10 cellular contexts compared by ENCODE assay signal in the genomic region with DNA sequence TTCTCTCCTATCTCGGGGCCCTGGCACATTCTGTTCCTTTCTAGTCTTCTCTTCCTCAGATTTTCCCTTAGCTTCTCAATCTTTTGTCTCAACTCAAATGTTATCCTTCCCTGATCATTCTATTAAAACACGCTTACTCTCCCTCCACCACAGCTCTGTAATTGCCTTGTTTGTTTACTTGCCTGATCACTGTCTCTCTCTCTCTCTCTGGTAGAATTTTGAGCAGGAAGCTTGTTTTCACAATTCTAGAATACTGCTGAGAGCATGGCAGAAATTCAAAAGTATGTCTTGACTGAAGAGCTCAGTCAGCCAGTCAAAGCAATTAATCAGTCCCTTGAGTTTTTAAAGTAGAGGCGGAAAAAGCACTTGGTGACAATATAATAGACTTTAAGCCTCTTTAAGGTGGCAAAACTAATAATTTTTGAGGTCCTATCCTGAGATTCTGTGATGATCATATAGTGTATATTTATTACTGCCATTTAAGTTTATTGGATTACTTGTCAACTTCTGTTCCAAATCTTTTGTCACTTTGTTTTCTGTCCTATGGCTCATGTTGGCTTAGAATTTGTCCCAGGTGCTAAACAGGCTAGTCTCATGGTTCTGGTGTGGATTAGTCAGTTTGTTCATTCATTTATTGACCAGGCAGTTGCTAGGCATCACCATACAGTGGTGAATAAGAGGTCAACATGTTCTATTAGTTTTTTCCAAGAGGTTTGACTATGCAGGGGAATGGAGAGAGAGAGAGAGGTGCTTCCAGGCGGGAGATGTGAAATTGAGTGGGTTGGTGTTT. TPM values are rescaled to one million over a fixed set of nuclear protein-coding genes. Genes with fewer than 3 reads are reported as not detected.
DNase-seq lines count a peak whose midpoint lies in the region; ATAC-seq and TF ChIP-seq lines count a peak whose summit lies in the region.
"Had no signal": no experiment of that assay in that cellular context is flagged by ENCODE, and none has a peak within 500 bp of the region (broad histone marks: within the 10 kb centered on the region; RNA-seq: fewer than 3 reads in every experiment).

No MANE protein-coding gene starts in this region.

- peaks cover 30% of the 10 kb centered on the region for H3K4me1 Mint-ChIP-seq in T-helper 1 cell treated with Interleukin-12 subunit alpha and Interleukin-12 subunit beta and Interleukin-4 antibody, amounts not matched to agents 30 μg/mL and 1 μg/mL, for 36 hours (ENCODE audit: low read depth)
- peaks cover 39% of the 10 kb centered on the region for H3K4me1 Mint-ChIP-seq in activated B cell treated with CpG ODN at 0.5 μM for 24 hours

- 66 to 81% (median 71%) methylated on average over 4 of the region's 4 CpGs for WGBS in psoas muscle, 3 donors
- WGBS in tibial nerve, 2 donors = 66 to 68% methylated on average over 4 of the region's 4 CpGs
- WGBS in thyroid gland, 2 donors = 67 to 71% methylated on average over 4 of the region's 4 CpGs

- H3K4me3 ChIP-seq in fibroblast of mammary gland (ENCODE audit: control insufficient read depth, low read depth, low read length) (no peak overlapping the region), psoas muscle (peak overlapping the region; percentile 99), tibial nerve (no peak overlapping the region), thyroid gland (replicated peaks in 1 of 3) (no peak overlapping the region)

- H3K9me3 Mint-ChIP-seq in T-helper 1 cell treated with Interleukin-12 subunit alpha and Interleukin-12 subunit beta and Interleukin-4 antibody, amounts not matched to agents 30 μg/mL and 1 μg/mL, for 36 hours = no peaks in the 10 kb centered on the region
- no peaks in the 10 kb centered on the region for H3K9me3 Mint-ChIP-seq in activated B cell treated with CpG ODN at 0.5 μM for 24 hours

- H3K27me3 ChIP-seq in psoas muscle (ENCODE audit: insufficient read depth in 3 of 3, low read length in 2 of 3) (no peaks in the 10 kb centered on the region), tibial nerve (no peaks in the 10 kb centered on the region), thyroid gland (no peaks in the 10 kb centered on the region)
- H3K27me3 ChIP-seq: vagina had no signal

- H3K4me3 Mint-ChIP-seq in T-helper 1 cell treated with Interleukin-12 subunit alpha and Interleukin-12 subunit beta and Interleukin-4 antibody, amounts not matched to agents 30 μg/mL and 1 μg/mL, for 36 hours = peak overlapping the region; percentile 86
- peak overlapping the region; percentile 98 for H3K4me3 Mint-ChIP-seq in activated B cell treated with CpG ODN at 0.5 μM for 24 hours

- H3K27ac Mint-ChIP-seq in T-helper 1 cell treated with Interleukin-12 subunit alpha and Interleukin-12 subunit beta and Interleukin-4 antibody, amounts not matched to agents 30 μg/mL and 1 μg/mL, for 36 hours = peak overlapping the region; percentile 12
- no peak overlapping the region for H3K27ac Mint-ChIP-seq in activated B cell treated with CpG ODN at 0.5 μM for 24 hours

- H3K36me3 ChIP-seq in psoas muscle (ENCODE audit: insufficient read depth in 1 of 2, low read depth in 1 of 2) = peaks cover 12 to 32% of the 10 kb centered on the region in 2 donors
- peaks cover 0 to 29% (median 0%) of the 10 kb centered on the region in 3 donors for H3K36me3 ChIP-seq in tibial nerve
- H3K36me3 ChIP-seq in thyroid gland = peaks cover 7 to 12% of the 10 kb centered on the region in 2 donors

- H3K27me3 Mint-ChIP-seq in T-helper 1 cell treated with Interleukin-12 subunit alpha and Interleukin-12 subunit beta and Interleukin-4 antibody, amounts not matched to agents 30 μg/mL and 1 μg/mL, for 36 hours (ENCODE audit: low read depth) = peaks cover 3% of the 10 kb centered on the region
- no peaks in the 10 kb centered on the region for H3K27me3 Mint-ChIP-seq in activated B cell treated with CpG ODN at 0.5 μM for 24 hours

- TF ChIP-seq CTCF in activated B cell treated with CpG ODN at 0.5 μM for 24 hours (IDR thresholded peaks at IDR 0.05) = no peak
- no peak for TF ChIP-seq CTCF in fibroblast of mammary gland (conservative IDR thresholded peaks at IDR 0.05; ENCODE audit: control insufficient read depth, insufficient read depth, low read depth, low read length)
- TF ChIP-seq CTCF in psoas muscle (IDR thresholded peaks at IDR 0.05) = no peak
- no peak for TF ChIP-seq CTCF in tibial nerve (IDR thresholded peaks at IDR 0.05)
- TF ChIP-seq CTCF in thyroid gland (IDR thresholded peaks at IDR 0.05) = no peak

- peak overlapping the region; percentile 85 for H3K27ac ChIP-seq in psoas muscle
- no peak overlapping the region for H3K27ac ChIP-seq in tibial nerve
- H3K27ac ChIP-seq in thyroid gland = no peak overlapping the region
- H3K27ac ChIP-seq: vagina had no signal

- intact Hi-C loops in activated B cell treated with CpG ODN at 0.5 μM for 24 hours (cut with micrococcal nuclease) = loop anchor here (5.0 to 10.0 kb wide), 3 partner anchors 333 to 726 kb away; a partner anchor contains a TSS
- intact Hi-C loops in psoas muscle (cut with DNase I) = no loop called here
- intact Hi-C loops in thyroid gland (cut with DNase I) = no loop called here

- CTCF ChIA-PET in activated B cell treated with CpG ODN at 0.5 μM for 24 hours (lab: Charles Lee) = no interaction called here

- H3K9me3 ChIP-seq in psoas muscle (no peaks in the 10 kb centered on the region), tibial nerve (no peaks in the 10 kb centered on the region), thyroid gland (no peaks in the 10 kb centered on the region)
- H3K9me3 ChIP-seq: vagina had no signal

- H3K4me1 ChIP-seq in psoas muscle = peaks cover 43% of the 10 kb centered on the region
- H3K4me1 ChIP-seq in tibial nerve = peaks cover 0 to 37% (median 21%) of the 10 kb centered on the region in 4 donors
- peaks cover 22 to 23% of the 10 kb centered on the region in 2 donors for H3K4me1 ChIP-seq in thyroid gland

- TF ChIP-seq POLR2A in tibial nerve (IDR thresholded peaks at IDR 0.05) (no peak), thyroid gland (IDR thresholded peaks at IDR 0.05) (no peak)

- no peak for TF ChIP-seq EP300 in tibial nerve (IDR thresholded peaks at IDR 0.05)

- DNase-seq in T-helper 1 cell = no peak
- DNase-seq in activated B cell treated with CpG ODN at 0.5 μM for 24 hours = no peak
- DNase-seq in fibroblast of mammary gland (ENCODE audit: low read depth) = peak; percentile 60
- no peak for DNase-seq in psoas muscle
- no peak for DNase-seq in H4 (ENCODE audit: low spot score)
- DNase-seq in tibial nerve (ENCODE audit: low spot score in 2 of 2) = no peak
- DNase-seq in thyroid gland = no peak
- DNase-seq: MV-4-11 had no signal

- no peak for ATAC-seq in activated B cell treated with CpG ODN at 0.5 μM for 24 hours (ENCODE audit: low read depth)
- no peak for ATAC-seq in psoas muscle

- POLR2A ChIA-PET in activated B cell treated with CpG ODN at 0.5 μM for 24 hours (lab: Charles Lee) = no interaction called here

- peaks cover 16% of the 10 kb centered on the region for H3K36me3 Mint-ChIP-seq in T-helper 1 cell treated with Interleukin-12 subunit alpha and Interleukin-12 subunit beta and Interleukin-4 antibody, amounts not matched to agents 30 μg/mL and 1 μg/mL, for 36 hours (ENCODE audit: low read depth)
- peaks cover 30% of the 10 kb centered on the region for H3K36me3 Mint-ChIP-seq in activated B cell treated with CpG ODN at 0.5 μM for 24 hours (ENCODE audit: low read depth)

RNA-seq across cellular contexts. Expression of a gene that starts 2.3 kb away (rescaled TPM):
- total RNA-seq in activated B cell treated with CpG ODN at 0.5 μM for 24 hours (99.9 and 105 TPM in 2 replicates), psoas muscle (100 to 1,000 TPM; 125 to 170 (median 154) TPM), tibial nerve (10 to 100 TPM; 47.9 to 79.3 (median 61.9) TPM), thyroid gland (10 to 100 TPM; 60.2 to 98.7 (median 78.4) TPM)
- 100 to 1,000 TPM in 2 of 3 donors, 10 to 100 TPM in 1; 74.4 to 159 (median 122) TPM for polyA plus RNA-seq in psoas muscle
- total RNA-seq in H4 (2014; rRNA removed; shearing (Covaris generic)) = 129 and 131 TPM in 2 replicates

RNA-seq across cellular contexts. Expression of a gene that starts 21.6 kb away (rescaled TPM):
- total RNA-seq in activated B cell treated with CpG ODN at 0.5 μM for 24 hours = not detected in 2 replicates
- under 1 TPM in 1 of 4 donors, not detected in 3; 0.12 TPM for total RNA-seq in psoas muscle
- polyA plus RNA-seq in psoas muscle = under 1 TPM in 2 of 3 donors, not detected in 1; 0.03 to 0.05 TPM
- total RNA-seq in H4 (2014; rRNA removed; shearing (Covaris generic)) = 0.75 and 1.4 TPM in 2 replicates
- 1 to 10 TPM in 1 of 4 donors, under 1 TPM in 2, not detected in 1; 0.20 to 2.6 (median 0.42) TPM for total RNA-seq in tibial nerve
- under 1 TPM in 1 of 4 donors, not detected in 3; 0.50 TPM for total RNA-seq in thyroid gland
